ENCODE assay signal across 11 cellular contexts in genomic region chr2:233356546-233357308, GRCh38. TPM values are rescaled to one million over a fixed set of nuclear protein-coding genes. Genes with fewer than 3 reads are reported as not detected.
DNase-seq lines count a peak whose midpoint lies in the region; ATAC-seq and TF ChIP-seq lines count a peak whose summit lies in the region.
"Had no signal": no experiment of that assay in that cellular context is flagged by ENCODE, and none has a peak within 500 bp of the region (broad histone marks: within the 10 kb centered on the region; RNA-seq: fewer than 3 reads in every experiment).

No MANE protein-coding gene starts in this region.

- no peak for DNase-seq in A673 (ENCODE audit: low spot score)
- DNase-seq in GM12865 (ENCODE audit: low read depth) = peak; percentile 44
- DNase-seq in activated B cell treated with CpG ODN at 0.5 μM for 24 hours = peak; percentile 24
- DNase-seq in mesothelial cell of epicardium (ENCODE audit: low spot score in 2 of 2, unreplicated experiment in 2 of 2) = no peak
- DNase-seq in thyroid gland = no peak
- DNase-seq in RKO (ENCODE audit: low spot score) = no peak
- no peak for DNase-seq in NCI-H2029 (lab: John Stamatoyannopoulos, UW)
- no peak for DNase-seq in effector CD4-positive, alpha-beta T cell
- DNase-seq: stimulated activated CD4-positive, alpha-beta T cell treated with anti-CD3 and anti-CD28 coated beads, Interleukin-12 subunit alpha, Interleukin-12 subunit beta, amount 100 ng/mL, for 4 hours had no signal

- peak overlapping the region; percentile 92 for H3K4me3 Mint-ChIP-seq in activated B cell treated with CpG ODN at 0.5 μM for 24 hours
- H3K4me3 Mint-ChIP-seq in mesothelial cell of epicardium = peak overlapping the region; percentile 79

- POLR2A ChIA-PET in A673 (lab: Charles Lee; ENCODE audit: low non-redundant PET) (no interaction called here), activated B cell treated with CpG ODN at 0.5 μM for 24 hours (lab: Charles Lee) (interaction anchor here (0.5 to 6.1 kb wide), 14 partner anchors 9 to 89 kb away, joined by 3 to 93 read pairs (median 4); no protein-coding TSS in a partner anchor)

- CTCF ChIA-PET in A673 (lab: Charles Lee) (interaction anchor here (0.6 kb wide), 1 partner anchor 15 kb away, joined by 3 read pairs; no protein-coding TSS in a partner anchor), activated B cell treated with CpG ODN at 0.5 μM for 24 hours (lab: Charles Lee) (interaction anchor here (0.9 to 4.9 kb wide), 7 partner anchors 9 to 106 kb away, joined by 3 to 21 read pairs (median 5); partner anchors contain the start of gene ATG16L1)

- H3K27me3 ChIP-seq in A673 (replicated peaks; ENCODE audit: insufficient read depth, low read depth, low read length, poor library complexity) = no peaks in the 10 kb centered on the region
- H3K27me3 ChIP-seq in thyroid gland = no peaks in the 10 kb centered on the region

- no TSS peak for BruUV-seq in A673 (replicated peaks; lab: Mats Ljungman, UMichigan)

- ATAC-seq in activated B cell treated with CpG ODN at 0.5 μM for 24 hours (ENCODE audit: low read depth) = no peak

- H3K27me3 Mint-ChIP-seq in activated B cell treated with CpG ODN at 0.5 μM for 24 hours (no peaks in the 10 kb centered on the region), mesothelial cell of epicardium (ENCODE audit: low read depth) (peaks cover 5% of the 10 kb centered on the region)

- H3K36me3 ChIP-seq in A673 (ENCODE audit: insufficient read depth, low read length, poor library complexity, severe bottlenecking) (peaks cover 17% of the 10 kb centered on the region), thyroid gland (no peaks in the 10 kb centered on the region)

- H3K36me3 Mint-ChIP-seq in activated B cell treated with CpG ODN at 0.5 μM for 24 hours (ENCODE audit: low read depth) (peaks cover 45% of the 10 kb centered on the region), mesothelial cell of epicardium (peaks cover 2% of the 10 kb centered on the region)

- H3K9me3 Mint-ChIP-seq in activated B cell treated with CpG ODN at 0.5 μM for 24 hours (no peaks in the 10 kb centered on the region), mesothelial cell of epicardium (no peaks in the 10 kb centered on the region)

- no peaks in the 10 kb centered on the region for H3K9me3 ChIP-seq in A673 (ENCODE audit: low read depth, low read length, poor library complexity, severe bottlenecking)
- no peaks in the 10 kb centered on the region for H3K9me3 ChIP-seq in thyroid gland

- H3K27ac ChIP-seq in A673 (ENCODE audit: low read depth, low read length, poor library complexity, severe bottlenecking) (no peak overlapping the region), thyroid gland (peak overlapping the region in 1 of 3 donors; percentile 2)

- H3K27ac Mint-ChIP-seq in activated B cell treated with CpG ODN at 0.5 μM for 24 hours = peak overlapping the region; percentile 93
- H3K27ac Mint-ChIP-seq in mesothelial cell of epicardium = no peak overlapping the region

- intact Hi-C loops in A673 (cut with micrococcal nuclease; ENCODE audit: unreplicated experiment) (loop anchor here (2.0 kb wide), 1 partner anchor 86 kb away; no protein-coding TSS in a partner anchor), activated B cell treated with CpG ODN at 0.5 μM for 24 hours (cut with micrococcal nuclease) (loop anchor here (1.0 to 5.0 kb wide), 4 partner anchors 14 to 294 kb away; partner anchors contain the start of gene INPP5D), thyroid gland (cut with DNase I) (loop anchor here (10.0 kb wide), 1 partner anchor 102 kb away; the partner anchor contains the start of gene ATG16L1)

- peaks cover 31% of the 10 kb centered on the region for H3K4me1 ChIP-seq in A673 (ENCODE audit: insufficient read depth, low read length, poor library complexity, severe bottlenecking)
- H3K4me1 ChIP-seq in thyroid gland = peaks cover 15 to 27% of the 10 kb centered on the region in 2 donors

- H3K4me1 Mint-ChIP-seq in activated B cell treated with CpG ODN at 0.5 μM for 24 hours = peaks cover 87% of the 10 kb centered on the region
- H3K4me1 Mint-ChIP-seq in mesothelial cell of epicardium = peaks cover 44% of the 10 kb centered on the region

- no peak for TF ChIP-seq CTCF in A673 (conservative IDR thresholded peaks at IDR 0.05; ENCODE audit: low read depth, low read length)
- TF ChIP-seq CTCF in GM12865 (IDR thresholded peaks at IDR 0.05; ENCODE audit: insufficient read depth, low read depth, low read length, missing control alignments) = no peak
- TF ChIP-seq CTCF in activated B cell treated with CpG ODN at 0.5 μM for 24 hours (IDR thresholded peaks at IDR 0.05) = no peak
- TF ChIP-seq CTCF in mesothelial cell of epicardium (IDR thresholded peaks at IDR 0.05; ENCODE audit: unreplicated experiment) = no peak
- no peak for TF ChIP-seq CTCF in thyroid gland (IDR thresholded peaks at IDR 0.05)

- peak overlapping the region; percentile 61 for H3K4me3 ChIP-seq in A673 (ENCODE audit: low read depth, low read length, poor library complexity, severe bottlenecking)
- peak overlapping the region; percentile 72 for H3K4me3 ChIP-seq in GM12865 (ENCODE audit: low read depth, low read length)
- no peak overlapping the region for H3K4me3 ChIP-seq in thyroid gland (replicated peaks in 1 of 3)

- no peak for TF ChIP-seq POLR2A in thyroid gland (IDR thresholded peaks at IDR 0.05)

- WGBS in thyroid gland, 2 donors = 86 to 90% methylated on average over 4 of the region's 4 CpGs

RNA-seq across cellular contexts. Expression of gene DGKD, which starts 2.4 kb away (rescaled TPM):
- total RNA-seq in A673 (2021) (106 and 128 TPM in 2 replicates), activated B cell treated with CpG ODN at 0.5 μM for 24 hours (140 and 188 TPM in 2 replicates), mesothelial cell of epicardium (52.8 to 64.5 TPM (median 57.0 TPM) in 3 replicates), thyroid gland (10 to 100 TPM; 22.3 to 71.7 (median 27.3) TPM)

RNA-seq across cellular contexts. Expression of gene SAG, which starts 49.1 kb away (rescaled TPM):
- total RNA-seq in A673 (2021) = 1.3 and 2.4 TPM in 2 replicates
- total RNA-seq in activated B cell treated with CpG ODN at 0.5 μM for 24 hours = 0.04 TPM in 1 of 2 replicates, not detected in the other
- not detected in 3 replicates for total RNA-seq in mesothelial cell of epicardium
- total RNA-seq in thyroid gland = under 1 TPM in 1 of 4 donors, not detected in 3; 0.21 TPM
- total RNA-seq: M059J, subcutaneous adipose tissue had no signal

Comparison
In these comparisons a context has a peak if more than half of its experiments do, and no peak if none do; other contexts are left out.
1. DNase-seq: peak in GM12865 (single experiment) and activated B cell treated with CpG ODN at 0.5 μM for 24 hours (single experiment); none in A673 (single experiment), mesothelial cell of epicardium (0 of 2), thyroid gland (0 of 2), RKO (single experiment), NCI-H2029 (single experiment) and effector CD4-positive, alpha-beta T cell (single experiment).
2. H3K4me3 ChIP-seq: peak in A673 (single experiment) and GM12865 (single experiment); none in thyroid gland (0 of 3).